Comparison of ENCODE assay signal across 16 cellular contexts in the genomic region with DNA sequence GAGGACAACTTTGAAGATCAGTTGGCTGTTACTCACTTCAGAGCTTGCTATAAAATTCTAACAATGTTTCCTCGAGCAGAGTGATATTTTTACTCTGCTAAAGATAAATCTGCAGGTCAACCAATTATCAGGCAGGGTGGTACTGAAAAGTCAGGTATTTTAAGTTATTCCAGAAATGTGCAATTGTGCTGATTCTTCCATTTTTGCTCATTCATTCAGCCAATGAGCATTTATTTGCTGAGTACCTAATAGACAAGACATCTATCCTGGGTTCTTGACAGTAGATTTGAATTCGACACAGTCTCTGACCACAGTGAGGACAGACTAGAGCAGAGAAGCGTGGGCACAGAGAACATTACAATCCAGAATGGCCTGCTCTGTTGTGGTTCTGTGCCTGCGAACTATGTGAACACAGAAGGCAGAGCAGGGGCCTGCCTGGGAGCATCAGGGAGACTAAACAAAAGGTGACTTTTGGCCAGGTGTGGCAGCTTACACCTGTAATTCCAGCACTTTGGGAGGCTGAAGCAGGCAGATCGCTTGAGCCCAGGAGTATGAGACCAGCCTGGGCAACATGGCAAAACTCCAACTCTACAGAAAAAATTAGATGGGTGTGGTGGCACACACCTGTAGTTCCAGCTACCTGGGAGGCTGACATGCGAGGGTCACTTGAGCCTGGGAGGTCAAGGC. TPM values are rescaled to one million over a fixed set of nuclear protein-coding genes. Genes with fewer than 3 reads are reported as not detected.
A peak's percentile ranks its signal among the peaks of the same experiment; 100 is the strongest.
DNase-seq lines count a peak whose midpoint lies in the region; ATAC-seq, FAIRE-seq and TF ChIP-seq lines count a peak whose summit lies in the region.
"Had no signal": no experiment of that assay in that cellular context is flagged by ENCODE, and none has a peak within 500 bp of the region (broad histone marks: within the 10 kb centered on the region; RNA-seq: fewer than 3 reads in every experiment).

No MANE protein-coding gene starts in this region.

- H3K9me3 ChIP-seq in HepG2 (ENCODE audit: low read length) (no peaks in the 10 kb centered on the region), right lobe of liver (no peaks in the 10 kb centered on the region), mucosa of descending colon (no peaks in the 10 kb centered on the region)
- H3K9me3 ChIP-seq: BLaER1, HAP-1 had no signal

- H4K20me1 ChIP-seq in HepG2 (ENCODE audit: insufficient read depth, low read length): no peaks in the 10 kb centered on the region
- H4K20me1 ChIP-seq: BLaER1 had no signal

- 93% methylated on average over 6 of the region's 6 CpGs for WGBS in HepG2 (ENCODE audit: low lambda C conversion rate)
- WGBS in right lobe of liver (ENCODE audit: insufficient coverage, low coverage, low lambda C conversion rate, missing lambda C conversion rate): 87% methylated on average over 5 of the region's 6 CpGs

- H2AFZ ChIP-seq in HepG2 (ENCODE audit: low read length): no peak overlapping the region
- H2AFZ ChIP-seq: GM23248 had no signal

- DNase-seq in HepG2 (ENCODE audit: low spot score) (no peak), right lobe of liver (no peak), mucosa of descending colon (peak in 2 of 3 donors; percentile 36 to 50), NCI-H524 (lab: John Stamatoyannopoulos, UW) (no peak)
- DNase-seq in stimulated activated effector memory CD8-positive, alpha-beta T cell treated with anti-CD3 and anti-CD28 coated beads, Interleukin-12 subunit alpha, Interleukin-12 subunit beta, amount 100 ng/mL, for 72 hours (ENCODE audit: low spot score in 2 of 2): no peak
- DNase-seq: CD4-positive, alpha-beta memory T cell; DMS153; DMS79; GDM1; GM23248 had no signal

- peak overlapping the region; percentile 30 for H3K27ac Mint-ChIP-seq in stimulated activated effector memory CD8-positive, alpha-beta T cell treated with anti-CD3 and anti-CD28 coated beads, Interleukin-12 subunit alpha, Interleukin-12 subunit beta, amount 100 ng/mL, for 72 hours

- TF ChIP-seq RAD21 in HepG2 (CRISPR knock-in tag; IDR thresholded peaks at IDR 0.05): no peak

- no TSS peak for BruUV-seq in HepG2 (replicated peaks; lab: Mats Ljungman, UMichigan)

- no peaks in the 10 kb centered on the region for H3K9me3 Mint-ChIP-seq in stimulated activated effector memory CD8-positive, alpha-beta T cell treated with anti-CD3 and anti-CD28 coated beads, Interleukin-12 subunit alpha, Interleukin-12 subunit beta, amount 100 ng/mL, for 72 hours
- H3K9me3 Mint-ChIP-seq: CD14-positive monocyte; CD4-positive, alpha-beta memory T cell had no signal

- ATAC-seq in HepG2: no peak
- no peak for ATAC-seq in right lobe of liver
- peak; percentile 83 for ATAC-seq in mucosa of descending colon
- ATAC-seq in stimulated activated effector memory CD8-positive, alpha-beta T cell treated with anti-CD3 and anti-CD28 coated beads, Interleukin-12 subunit alpha, Interleukin-12 subunit beta, amount 100 ng/mL, for 72 hours: no peak
- ATAC-seq in GM19397 (IDR thresholded peaks at IDR 0.05; ENCODE audit: unreplicated experiment): no peak
- no peak for ATAC-seq in HG03442 (IDR thresholded peaks at IDR 0.05; ENCODE audit: unreplicated experiment)

- CTCF ChIA-PET in HepG2 (lab: Yijun Ruan, JAX; ENCODE audit: low intra/inter-chr PET ratio, low total read pairs): no interaction called here

- no peaks in the 10 kb centered on the region for H3K79me2 ChIP-seq in HepG2 (ENCODE audit: insufficient read depth, low read length)

- no peak overlapping the region for H3K4me3 Mint-ChIP-seq in stimulated activated effector memory CD8-positive, alpha-beta T cell treated with anti-CD3 and anti-CD28 coated beads, Interleukin-12 subunit alpha, Interleukin-12 subunit beta, amount 100 ng/mL, for 72 hours
- H3K4me3 Mint-ChIP-seq: CD14-positive monocyte; CD4-positive, alpha-beta memory T cell had no signal

- in situ Hi-C loops in HepG2 (cut with HindIII; ENCODE audit: extremely low pct_ligation_motif_present, low pct_unique_long_range_greater_than_20kb): no loop called here

- no peak for TF ChIP-seq CTCF in HepG2 (CRISPR knock-in tag; IDR thresholded peaks at IDR 0.05)
- no peak for TF ChIP-seq CTCF in right lobe of liver (IDR thresholded peaks at IDR 0.05)
- TF ChIP-seq CTCF in mucosa of descending colon (IDR thresholded peaks at IDR 0.05): no peak

- H3K27me3 ChIP-seq in HepG2 (ENCODE audit: control insufficient read depth in 1 of 2, insufficient read depth in 2 of 2, low read length in 2 of 2) (no peaks in the 10 kb centered on the region), right lobe of liver (no peaks in the 10 kb centered on the region)
- H3K27me3 ChIP-seq: BLaER1 had no signal

- H3K36me3 ChIP-seq in HepG2 (replicated peaks in 1 of 2; ENCODE audit: control insufficient read depth in 1 of 2, insufficient read depth in 2 of 2, low read length in 2 of 2) (peaks cover 5 to 23% of the 10 kb centered on the region in 2 experiments; a peak in 4 of 5 replicates), right lobe of liver (peaks cover 9 to 70% (median 24%) of the 10 kb centered on the region in 4 donors), mucosa of descending colon (ENCODE audit: low read depth) (no peaks in the 10 kb centered on the region)

- H3K36me3 Mint-ChIP-seq in stimulated activated effector memory CD8-positive, alpha-beta T cell treated with anti-CD3 and anti-CD28 coated beads, Interleukin-12 subunit alpha, Interleukin-12 subunit beta, amount 100 ng/mL, for 72 hours: peaks cover 78% of the 10 kb centered on the region

- H3K4me1 Mint-ChIP-seq in stimulated activated effector memory CD8-positive, alpha-beta T cell treated with anti-CD3 and anti-CD28 coated beads, Interleukin-12 subunit alpha, Interleukin-12 subunit beta, amount 100 ng/mL, for 72 hours: peaks cover 7% of the 10 kb centered on the region
- H3K4me1 Mint-ChIP-seq: CD14-positive monocyte had no signal

- H3K4me1 ChIP-seq in HepG2 (ENCODE audit: insufficient read depth, low read length): no peaks in the 10 kb centered on the region
- peaks cover 0 to 8% (median 0%) of the 10 kb centered on the region in 4 donors for H3K4me1 ChIP-seq in right lobe of liver
- H3K4me1 ChIP-seq in mucosa of descending colon (ENCODE audit: low read depth): peaks cover 21% of the 10 kb centered on the region
- H3K4me1 ChIP-seq: BLaER1 had no signal

- H3K27ac ChIP-seq in HepG2 (ENCODE audit: extremely low read length, insufficient read depth, low read length): no peak overlapping the region
- no peak overlapping the region for H3K27ac ChIP-seq in right lobe of liver
- H3K27ac ChIP-seq: 22Rv1, BLaER1, GM23248 had no signal

- POLR2A ChIA-PET in HepG2 (lab: Yijun Ruan, JAX): no interaction called here

- intact Hi-C loops in HepG2 (cut with micrococcal nuclease; ENCODE audit: unreplicated experiment): no loop called here
- intact Hi-C loops in right lobe of liver (cut with DNase I): no loop called here
- intact Hi-C loops in mucosa of descending colon (cut with DNase I, micrococcal nuclease): no loop called here

- H3K4me2 ChIP-seq in HepG2 (ENCODE audit: low read depth, low read length): no peak overlapping the region
- H3K4me2 ChIP-seq: BLaER1 had no signal

- TF ChIP-seq POLR2A in HepG2 (IDR thresholded peaks at IDR 0.05; ENCODE audit: insufficient read depth in 1 of 2, low read depth in 2 of 2, low read length in 2 of 2) (no peak), right lobe of liver (IDR thresholded peaks at IDR 0.05) (no peak)

- H3K4me3 ChIP-seq in HepG2 (replicated peaks in 1 of 3; ENCODE audit: insufficient read depth in 1 of 3, low read depth in 2 of 3, low read length in 3 of 3): no peak overlapping the region
- no peak overlapping the region for H3K4me3 ChIP-seq in right lobe of liver
- no peak overlapping the region for H3K4me3 ChIP-seq in mucosa of descending colon
- H3K4me3 ChIP-seq: BLaER1, GM23248, HAP-1 had no signal

- TF ChIP-seq EP300 in HepG2 (IDR thresholded peaks at IDR 0.05; ENCODE audit: low read depth in 2 of 2, low read length in 2 of 2) (no peak), HepG2 (CRISPR knock-in tag; IDR thresholded peaks at IDR 0.05; ENCODE audit: borderline replicate concordance) (no peak)

- no peak for FAIRE-seq in HepG2 (lab: Jason Lieb, UNC)

- no peak overlapping the region for H3K9ac ChIP-seq in HepG2 (ENCODE audit: insufficient read depth, low read depth, low read length)
- H3K9ac ChIP-seq: BLaER1, GM23248 had no signal

RNA-seq across cellular contexts. Expression of a gene that starts 14.8 kb away (rescaled TPM):
- total RNA-seq in HepG2 (2016; rRNA removed; fragmentation: Illumina TruSeq; extraction: Trizol) (22.8 and 33.3 TPM in 2 replicates), right lobe of liver (10 to 100 TPM; 26.5 to 31.8 (median 27.7) TPM), mucosa of descending colon (10 to 100 TPM; 28.7 to 68.8 (median 50.5) TPM)
- 6.9 and 7.2 TPM in 2 replicates for total RNA-seq in HepG2 (2016; cell fraction: cytosol; rRNA removed; fragmentation: Illumina TruSeq; extraction: Trizol; ENCODE audit: low read depth)
- 22.5 and 34.3 TPM in 2 replicates for total RNA-seq in HepG2 (2016; cell fraction: insoluble cytoplasmic fraction; rRNA removed; fragmentation: Illumina TruSeq; extraction: Trizol)
- total RNA-seq in HepG2 (2016; cell fraction: membrane; rRNA removed; fragmentation: Illumina TruSeq; extraction: Trizol): 16.6 and 17.8 TPM in 2 replicates
- total RNA-seq in HepG2 (2016; cell fraction: nucleus; rRNA removed; fragmentation: Illumina TruSeq; extraction: Trizol): 8.8 and 9.6 TPM in 2 replicates
- 9.5 and 11.1 TPM in 2 replicates for polyA plus RNA-seq in HepG2 (2011; rRNA removed)
- 6.1 and 8.9 TPM in 2 replicates for polyA plus RNA-seq in HepG2 (2011; cell fraction: cytosol; rRNA removed)
- polyA plus RNA-seq in HepG2 (2011; cell fraction: nucleus; rRNA removed): 1.9 and 2.4 TPM in 2 replicates
- 9.8 and 12.6 TPM in 2 replicates for polyA plus RNA-seq in HepG2 (2012)
- 9.7 and 11.0 TPM in 2 replicates for polyA plus RNA-seq in HepG2 (2016; cell fraction: cytosol; fragmentation: Illumina TruSeq; extraction: Trizol; ENCODE audit: low read depth)
- polyA plus RNA-seq in HepG2 (2016; cell fraction: insoluble cytoplasmic fraction; fragmentation: Illumina TruSeq; extraction: Trizol; ENCODE audit: low read depth): 43.3 and 51.0 TPM in 2 replicates
- polyA plus RNA-seq in HepG2 (2016; cell fraction: membrane; fragmentation: Illumina TruSeq; extraction: Trizol; ENCODE audit: low read depth): 18.1 and 18.9 TPM in 2 replicates
- 17.2 and 20.4 TPM in 2 replicates for polyA plus RNA-seq in HepG2 (2016; cell fraction: nucleus; fragmentation: Illumina TruSeq; extraction: Trizol; ENCODE audit: insufficient read depth, low read depth)
- 2.2 and 4.7 TPM in 2 replicates for polyA minus RNA-seq in HepG2 (2011; rRNA and poly(A)+ RNA removed; ENCODE audit: low replicate concordance)
- polyA minus RNA-seq in HepG2 (2011; cell fraction: cytosol; rRNA and poly(A)+ RNA removed): 4.4 TPM in 2 replicates
- 3.2 and 4.7 TPM in 2 replicates for polyA minus RNA-seq in HepG2 (2011; cell fraction: nucleus; rRNA and poly(A)+ RNA removed)

RNA-seq across cellular contexts. Expression of a gene that starts 15.1 kb away (rescaled TPM):
- total RNA-seq in HepG2 (2016; rRNA removed; fragmentation: Illumina TruSeq; extraction: Trizol) (13.2 and 22.1 TPM in 2 replicates), right lobe of liver (10 to 100 TPM in 2 of 6 experiments, 1 to 10 TPM in 4; 5.0 to 12.1 (median 9.3) TPM), mucosa of descending colon (10 to 100 TPM; 34.6 to 47.4 (median 37.6) TPM)
- total RNA-seq in HepG2 (2016; cell fraction: cytosol; rRNA removed; fragmentation: Illumina TruSeq; extraction: Trizol; ENCODE audit: low read depth): 5.9 and 7.8 TPM in 2 replicates
- 13.0 and 19.5 TPM in 2 replicates for total RNA-seq in HepG2 (2016; cell fraction: insoluble cytoplasmic fraction; rRNA removed; fragmentation: Illumina TruSeq; extraction: Trizol)
- total RNA-seq in HepG2 (2016; cell fraction: membrane; rRNA removed; fragmentation: Illumina TruSeq; extraction: Trizol): 9.4 and 9.5 TPM in 2 replicates
- 11.7 and 12.5 TPM in 2 replicates for total RNA-seq in HepG2 (2016; cell fraction: nucleus; rRNA removed; fragmentation: Illumina TruSeq; extraction: Trizol)
- polyA plus RNA-seq in HepG2 (2011; rRNA removed): 9.2 and 9.8 TPM in 2 replicates
- 6.8 and 7.3 TPM in 2 replicates for polyA plus RNA-seq in HepG2 (2011; cell fraction: cytosol; rRNA removed)
- polyA plus RNA-seq in HepG2 (2011; cell fraction: nucleus; rRNA removed): 7.2 and 8.6 TPM in 2 replicates
- 8.3 and 8.4 TPM in 2 replicates for polyA plus RNA-seq in HepG2 (2012)
- 1.1 and 1.2 TPM in 2 replicates for polyA plus RNA-seq in HepG2 (2016; cell fraction: cytosol; fragmentation: Illumina TruSeq; extraction: Trizol; ENCODE audit: low read depth)
- 21.7 and 21.8 TPM in 2 replicates for polyA plus RNA-seq in HepG2 (2016; cell fraction: insoluble cytoplasmic fraction; fragmentation: Illumina TruSeq; extraction: Trizol; ENCODE audit: low read depth)
- polyA plus RNA-seq in HepG2 (2016; cell fraction: membrane; fragmentation: Illumina TruSeq; extraction: Trizol; ENCODE audit: low read depth): 4.8 and 5.0 TPM in 2 replicates
- polyA plus RNA-seq in HepG2 (2016; cell fraction: nucleus; fragmentation: Illumina TruSeq; extraction: Trizol; ENCODE audit: insufficient read depth, low read depth): 16.9 and 18.0 TPM in 2 replicates
- polyA minus RNA-seq in HepG2 (2011; rRNA and poly(A)+ RNA removed; ENCODE audit: low replicate concordance): 12.9 and 19.5 TPM in 2 replicates
- 10.6 and 12.8 TPM in 2 replicates for polyA minus RNA-seq in HepG2 (2011; cell fraction: cytosol; rRNA and poly(A)+ RNA removed)
- polyA minus RNA-seq in HepG2 (2011; cell fraction: nucleus; rRNA and poly(A)+ RNA removed): 7.3 and 9.9 TPM in 2 replicates

RNA-seq across cellular contexts. Expression of a gene that starts 17.6 kb away (rescaled TPM):
- total RNA-seq in HepG2 (2016; rRNA removed; fragmentation: Illumina TruSeq; extraction: Trizol) (0.11 and 0.20 TPM in 2 replicates), right lobe of liver (1 to 10 TPM; 2.2 to 3.0 (median 2.7) TPM), mucosa of descending colon (1 to 10 TPM; 1.8 to 3.6 (median 2.3) TPM)
- total RNA-seq in HepG2 (2016; cell fraction: cytosol; rRNA removed; fragmentation: Illumina TruSeq; extraction: Trizol; ENCODE audit: low read depth): 0.18 TPM in 1 of 2 replicates, not detected in the other
- 0.10 and 0.17 TPM in 2 replicates for total RNA-seq in HepG2 (2016; cell fraction: insoluble cytoplasmic fraction; rRNA removed; fragmentation: Illumina TruSeq; extraction: Trizol)
- 0.21 and 0.28 TPM in 2 replicates for total RNA-seq in HepG2 (2016; cell fraction: membrane; rRNA removed; fragmentation: Illumina TruSeq; extraction: Trizol)
- total RNA-seq in HepG2 (2016; cell fraction: nucleus; rRNA removed; fragmentation: Illumina TruSeq; extraction: Trizol): 0.25 and 0.28 TPM in 2 replicates
- polyA plus RNA-seq in HepG2 (2011; rRNA removed): 0.04 TPM in 1 of 2 replicates, not detected in the other
- polyA plus RNA-seq in HepG2 (2011; cell fraction: cytosol; rRNA removed): 0.03 TPM in 1 of 2 replicates, not detected in the other
- polyA plus RNA-seq in HepG2 (2011; cell fraction: nucleus; rRNA removed): 0.06 and 0.07 TPM in 2 replicates
- not detected in 2 replicates for polyA plus RNA-seq in HepG2 (2012)
- 0.08 TPM in 1 of 2 replicates, not detected in the other for polyA plus RNA-seq in HepG2 (2016; cell fraction: cytosol; fragmentation: Illumina TruSeq; extraction: Trizol; ENCODE audit: low read depth)
- 0.10 and 0.16 TPM in 2 replicates for polyA plus RNA-seq in HepG2 (2016; cell fraction: insoluble cytoplasmic fraction; fragmentation: Illumina TruSeq; extraction: Trizol; ENCODE audit: low read depth)
- 0.08 and 0.12 TPM in 2 replicates for polyA plus RNA-seq in HepG2 (2016; cell fraction: membrane; fragmentation: Illumina TruSeq; extraction: Trizol; ENCODE audit: low read depth)
- not detected in 2 replicates for polyA plus RNA-seq in HepG2 (2016; cell fraction: nucleus; fragmentation: Illumina TruSeq; extraction: Trizol; ENCODE audit: insufficient read depth, low read depth)
- not detected in 2 replicates for polyA minus RNA-seq in HepG2 (2011; rRNA and poly(A)+ RNA removed; ENCODE audit: low replicate concordance)
- not detected in 2 replicates for polyA minus RNA-seq in HepG2 (2011; cell fraction: cytosol; rRNA and poly(A)+ RNA removed)
- polyA minus RNA-seq in HepG2 (2011; cell fraction: nucleus; rRNA and poly(A)+ RNA removed): not detected in 2 replicates

Comparison
In these comparisons a context has a peak if more than half of its experiments do, and no peak if none do; other contexts are left out.
1. DNase-seq: peak in mucosa of descending colon (2 of 3); none in HepG2 (single experiment), right lobe of liver (0 of 3), stimulated activated effector memory CD8-positive, alpha-beta T cell treated with anti-CD3 and anti-CD28 coated beads, Interleukin-12 subunit alpha, Interleukin-12 subunit beta, amount 100 ng/mL, for 72 hours (0 of 2) and NCI-H524 (0 of 2).